8 cellular contexts compared by ENCODE assay signal in the genomic region with DNA sequence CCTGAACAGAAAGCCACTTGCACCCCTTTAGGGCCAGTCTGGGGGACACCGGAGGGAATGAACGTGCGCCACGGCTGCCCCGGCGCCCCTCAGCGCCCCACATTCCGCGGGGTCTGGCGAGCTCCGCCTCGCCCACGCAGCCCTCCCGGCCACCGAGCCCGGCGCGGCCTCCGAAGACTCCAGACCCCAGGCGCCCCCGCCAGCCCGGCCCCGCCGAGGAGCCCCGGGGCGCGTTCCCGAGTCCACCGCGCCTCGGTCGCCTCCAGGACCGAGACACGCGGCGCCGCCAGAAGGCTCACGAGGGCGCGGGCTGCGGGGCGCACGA. TPM values are rescaled to one million over a fixed set of nuclear protein-coding genes. Genes with fewer than 3 reads are reported as not detected.
DNase-seq lines count a peak whose midpoint lies in the region; ATAC-seq and TF ChIP-seq lines count a peak whose summit lies in the region.

No MANE protein-coding gene starts in this region.

- H3K4me2 ChIP-seq in DOHH2 (ENCODE audit: low read length) (peak overlapping the region; percentile 94), hepatocyte (peak overlapping the region; percentile 94)

- peaks cover 54% of the 10 kb centered on the region for H3K4me1 Mint-ChIP-seq in stimulated activated memory B cell treated with anti-CD40 and anti-IgM and Interleukin-4, amounts not matched to agents 10 μg/mL and 1 μg/mL and 100 μg/mL, for 72 hours

- H3K4me3 ChIP-seq in DOHH2 (ENCODE audit: low read length): peak overlapping the region; percentile 95
- peak overlapping the region; percentile 55 for H3K4me3 ChIP-seq in HAP-1
- H3K4me3 ChIP-seq in WERI-Rb-1 (ENCODE audit: low read depth, low read length): peak overlapping the region; percentile 88
- peak overlapping the region; percentile 88 for H3K4me3 ChIP-seq in hepatocyte

- peak overlapping the region; percentile 65 for H3K4me3 Mint-ChIP-seq in stimulated activated memory B cell treated with anti-CD40 and anti-IgM and Interleukin-4, amounts not matched to agents 10 μg/mL and 1 μg/mL and 100 μg/mL, for 72 hours

- H3K27ac ChIP-seq in DOHH2 (ENCODE audit: low read depth, low read length): no peak overlapping the region
- H3K27ac ChIP-seq in WERI-Rb-1: peak overlapping the region; percentile 99
- H3K27ac ChIP-seq in hepatocyte: peak overlapping the region; percentile 93

- H3K79me2 ChIP-seq in DOHH2 (ENCODE audit: control insufficient read depth, low read length): peaks cover 61% of the 10 kb centered on the region
- peaks cover 59% of the 10 kb centered on the region for H3K79me2 ChIP-seq in hepatocyte

- H3K27me3 ChIP-seq in DOHH2 (ENCODE audit: control insufficient read depth, low read length) (no peaks in the 10 kb centered on the region), HAP-1 (ENCODE audit: low read depth) (no peaks in the 10 kb centered on the region), WERI-Rb-1 (ENCODE audit: insufficient read depth, low read depth, severe bottlenecking) (no peaks in the 10 kb centered on the region), hepatocyte (no peaks in the 10 kb centered on the region)

- no peaks in the 10 kb centered on the region for H3K36me3 Mint-ChIP-seq in stimulated activated memory B cell treated with anti-CD40 and anti-IgM and Interleukin-4, amounts not matched to agents 10 μg/mL and 1 μg/mL and 100 μg/mL, for 72 hours

- H3K36me3 ChIP-seq in DOHH2 (ENCODE audit: control insufficient read depth, low read length) (0 out of 2 replicates have a peak, but pooled peaks cover 4% of the 10 kb centered on the region), HAP-1 (replicated peaks) (no peaks in the 10 kb centered on the region), WERI-Rb-1 (peaks cover 3% of the 10 kb centered on the region), hepatocyte (replicated peaks; ENCODE audit: insufficient read depth, low read depth) (no peaks in the 10 kb centered on the region)

- H3K27me3 Mint-ChIP-seq in stimulated activated memory B cell treated with anti-CD40 and anti-IgM and Interleukin-4, amounts not matched to agents 10 μg/mL and 1 μg/mL and 100 μg/mL, for 72 hours: no peaks in the 10 kb centered on the region

- in situ Hi-C loops in HAP-1 (cut with MboI; ENCODE audit: low sequenced_read_pairs): no loop called here

- H2AFZ ChIP-seq in hepatocyte: peak overlapping the region; percentile 99

- TF ChIP-seq CTCF in DOHH2 (IDR thresholded peaks at IDR 0.05; ENCODE audit: low read depth, low read length, poor library complexity, severe bottlenecking) (no peak), WERI-Rb-1 (IDR thresholded peaks at IDR 0.05; ENCODE audit: low read depth, low read length) (no peak), hepatocyte (IDR thresholded peaks at IDR 0.05; ENCODE audit: poor library complexity) (no peak)

- no peaks in the 10 kb centered on the region for H3K9me3 Mint-ChIP-seq in stimulated activated memory B cell treated with anti-CD40 and anti-IgM and Interleukin-4, amounts not matched to agents 10 μg/mL and 1 μg/mL and 100 μg/mL, for 72 hours

- DNase-seq in HAP-1 (ENCODE audit: low spot score in 2 of 2) (no peak), WERI-Rb-1 (no peak), hepatocyte (ENCODE audit: low spot score) (peak; percentile 43), OCI-M2 (lab: John Stamatoyannopoulos, UW; ENCODE audit: unreplicated experiment) (no peak), globus pallidus (ENCODE audit: low spot score) (no peak), SIG-M5 treated with dmso at 0.1 percent for 504 hours (lab: John Stamatoyannopoulos, UW; ENCODE audit: unreplicated experiment) (no peak)

- H3K4me1 ChIP-seq in DOHH2 (ENCODE audit: control insufficient read depth, low read length) (peaks cover 52% of the 10 kb centered on the region), HAP-1 (peaks cover 16% of the 10 kb centered on the region), hepatocyte (ENCODE audit: insufficient read depth) (peaks cover 14% of the 10 kb centered on the region)

- no peaks in the 10 kb centered on the region for H3K9me2 ChIP-seq in DOHH2 (replicated peaks; ENCODE audit: control insufficient read depth, low read length)
- no peaks in the 10 kb centered on the region for H3K9me2 ChIP-seq in hepatocyte (replicated peaks; ENCODE audit: insufficient read depth)

- H4K20me1 ChIP-seq in DOHH2 (ENCODE audit: control insufficient read depth, insufficient read depth, low read depth, low read length) (no peaks in the 10 kb centered on the region), hepatocyte (ENCODE audit: insufficient read depth, poor library complexity, severe bottlenecking) (peaks cover 14% of the 10 kb centered on the region)

- peaks cover 6% of the 10 kb centered on the region; the same call in 1 of the 2 replicates for H3F3A ChIP-seq in DOHH2 (ENCODE audit: control insufficient read depth, insufficient read depth)

- 6% methylated on average over 14 of the region's 43 CpGs for WGBS in hepatocyte (ENCODE audit: low lambda C conversion rate, missing lambda C conversion rate)

- H3K27ac Mint-ChIP-seq in stimulated activated memory B cell treated with anti-CD40 and anti-IgM and Interleukin-4, amounts not matched to agents 10 μg/mL and 1 μg/mL and 100 μg/mL, for 72 hours: peak overlapping the region; percentile 88

- peak; percentile 39 for ATAC-seq in stimulated activated memory B cell treated with anti-CD40 and anti-IgM and Interleukin-4, amounts not matched to agents 10 μg/mL and 1 μg/mL and 100 μg/mL, for 72 hours

- H3K9me3 ChIP-seq in DOHH2 (ENCODE audit: control insufficient read depth, insufficient read depth, low read length) (no peaks in the 10 kb centered on the region), HAP-1 (no peaks in the 10 kb centered on the region), WERI-Rb-1 (ENCODE audit: severe bottlenecking) (no peaks in the 10 kb centered on the region), hepatocyte (ENCODE audit: low read depth) (no peaks in the 10 kb centered on the region)

RNA-seq across cellular contexts. Expression of gene CLCN7, which starts 0.4 kb away (rescaled TPM):
- total RNA-seq in hepatocyte: 47.4 and 56.3 TPM in 2 replicates
- polyA plus RNA-seq in hepatocyte: 107 and 127 TPM in 2 replicates

RNA-seq across cellular contexts. Expression of gene PTX4, which starts 14.3 kb away (rescaled TPM):
- total RNA-seq in hepatocyte: not detected in 2 replicates
- polyA plus RNA-seq in hepatocyte: not detected in 2 replicates

RNA-seq across cellular contexts. Expression of gene TELO2, which starts 18.7 kb away (rescaled TPM):
- total RNA-seq in hepatocyte: 12.0 and 22.8 TPM in 2 replicates
- polyA plus RNA-seq in hepatocyte: 50.9 and 60.3 TPM in 2 replicates

RNA-seq across cellular contexts. Expression of gene CCDC154, which starts 30.1 kb away (rescaled TPM):
- total RNA-seq in hepatocyte: 0.33 and 0.64 TPM in 2 replicates
- 1.6 and 4.6 TPM in 2 replicates for polyA plus RNA-seq in hepatocyte

RNA-seq across cellular contexts. Expression of gene PERCC1, which starts 43.6 kb away (rescaled TPM):
- total RNA-seq in hepatocyte: 2.0 and 2.5 TPM in 2 replicates
- polyA plus RNA-seq in hepatocyte: not detected in 2 replicates
